7 cellular contexts compared by ENCODE assay signal in genomic region chr2:97605109-97605508, GRCh38. TPM values are rescaled to one million over a fixed set of nuclear protein-coding genes. Genes with fewer than 3 reads are reported as not detected.
DNase-seq lines count a peak whose midpoint lies in the region; ATAC-seq and TF ChIP-seq lines count a peak whose summit lies in the region.
"Not testable (repeated sequence)": the region's sequence is repeated elsewhere in the genome, so short reads cannot be mapped to it uniquely, and the experiment has no call there.

No MANE protein-coding gene starts in this region.

- not testable (repeated sequence) for TF ChIP-seq CTCF in PC-3 (conservative IDR thresholded peaks at IDR 0.05; ENCODE audit: low read depth, low read length)

- H3K79me1 ChIP-seq in neuronal stem cell (ENCODE audit: low read depth, low read length), result not testable (repeated sequence)

- not testable (repeated sequence) for H3F3A ChIP-seq in PC-3 (ENCODE audit: low read length, unreplicated experiment)

- not testable (repeated sequence) for H3K27ac ChIP-seq in PC-3 (ENCODE audit: low read length); neuronal stem cell (replicated peaks; ENCODE audit: low read length)
- peak overlapping the region; percentile 62 for H3K27ac ChIP-seq in angular gyrus (ENCODE audit: low read depth, low read length)
- H3K27ac ChIP-seq in cingulate gyrus (ENCODE audit: low read depth, low read length), result peak overlapping the region; percentile 84
- peak overlapping the region; percentile 65 for H3K27ac ChIP-seq in layer of hippocampus (ENCODE audit: low read depth, low read length)

- DNase-seq in PC-3; neuronal stem cell (ENCODE audit: low spot score): not testable (repeated sequence)

- not testable (repeated sequence) for H3K4me3 ChIP-seq in PC-3 (ENCODE audit: low read length); neuronal stem cell (ENCODE audit: low read length in 2 of 2)

- H3K4me2 ChIP-seq in PC-3 (ENCODE audit: low read length); neuronal stem cell (ENCODE audit: insufficient read depth, low read length, poor library complexity, severe bottlenecking): not testable (repeated sequence)

- not testable (repeated sequence) for BruUV-seq in PC-3 (replicated peaks; lab: Mats Ljungman, UMichigan)

- not testable (repeated sequence) for H3K9me2 ChIP-seq in PC-3 (replicated peaks; ENCODE audit: low read length)

- H3K4me1 ChIP-seq in PC-3 (ENCODE audit: insufficient read depth, low read length); neuronal stem cell (ENCODE audit: control insufficient read depth in 2 of 2, insufficient read depth in 1 of 2, low read depth in 1 of 2, low read length in 2 of 2): not testable (repeated sequence)

- intact Hi-C loops in PC-3 (cut with micrococcal nuclease), result not testable (repeated sequence)

- POLR2A ChIA-PET in PC-3 (lab: Charles Lee; ENCODE audit: unreplicated experiment), result not testable (repeated sequence)

- not testable (repeated sequence) for H4K91ac ChIP-seq in neuronal stem cell (ENCODE audit: low read depth, low read length, poor library complexity)

- not testable (repeated sequence) for H2AK5ac ChIP-seq in neuronal stem cell (ENCODE audit: low read depth, low read length)

- H3K4ac ChIP-seq in neuronal stem cell (ENCODE audit: low read length), result not testable (repeated sequence)

- H3K18ac ChIP-seq in neuronal stem cell (ENCODE audit: low read length), result not testable (repeated sequence)

- CTCF ChIA-PET in PC-3 (lab: Charles Lee), result not testable (repeated sequence)

- not testable (repeated sequence) for H2AFZ ChIP-seq in PC-3 (ENCODE audit: low read length)
- H2AFZ ChIP-seq in neuronal stem cell (ENCODE audit: low read length), result peak overlapping the region; percentile 56

- not testable (repeated sequence) for H3K14ac ChIP-seq in neuronal stem cell (ENCODE audit: low read length)

- ATAC-seq in GM19438 (IDR thresholded peaks at IDR 0.05; ENCODE audit: low read depth, unreplicated experiment) (peak; percentile 56), HG02798 (IDR thresholded peaks at IDR 0.05; ENCODE audit: poor library complexity, unreplicated experiment) (peak; percentile 50), PC-3 (peak; percentile 49; the same call in 1 of the 2 replicates)

- H2BK120ac ChIP-seq in neuronal stem cell (ENCODE audit: low read depth, low read length), result not testable (repeated sequence)

- not testable (repeated sequence) for H3K27me3 ChIP-seq in PC-3 (ENCODE audit: low read length); layer of hippocampus (ENCODE audit: control insufficient read depth, insufficient read depth, low read length); neuronal stem cell (ENCODE audit: control insufficient read depth in 3 of 3, insufficient read depth in 3 of 3, low read depth in 1 of 3, low read length in 3 of 3)

- not testable (repeated sequence) for H3K79me2 ChIP-seq in PC-3 (ENCODE audit: low read length)

- not testable (repeated sequence) for H4K8ac ChIP-seq in neuronal stem cell (ENCODE audit: low read depth, low read length)

- not testable (repeated sequence) for H4K20me1 ChIP-seq in PC-3 (ENCODE audit: low read length)

- not testable (repeated sequence) for H2BK5ac ChIP-seq in neuronal stem cell (ENCODE audit: low read length)

- not testable (repeated sequence) for H3K23ac ChIP-seq in neuronal stem cell (ENCODE audit: low read depth, low read length, poor library complexity)

- not testable (repeated sequence) for H2BK15ac ChIP-seq in neuronal stem cell (ENCODE audit: low read length)

- not testable (repeated sequence) for H3K9me3 ChIP-seq in PC-3 (ENCODE audit: low read length); neuronal stem cell (replicated peaks in 1 of 2; ENCODE audit: control insufficient read depth in 2 of 2, insufficient read depth in 1 of 2, low read depth in 1 of 2, low read length in 2 of 2)

- not testable (repeated sequence) for H3K36me3 ChIP-seq in PC-3 (ENCODE audit: low read depth, low read length); neuronal stem cell (replicated peaks in 1 of 2; ENCODE audit: control insufficient read depth in 2 of 2, insufficient read depth in 2 of 2, low read length in 2 of 2)

- not testable (repeated sequence) for H2BK12ac ChIP-seq in neuronal stem cell (ENCODE audit: low read length)

- not testable (repeated sequence) for H3K9ac ChIP-seq in PC-3 (ENCODE audit: low read length); neuronal stem cell (ENCODE audit: low read depth, low read length, poor library complexity)

- WGBS in neuronal stem cell (ENCODE audit: extremely low coverage in 2 of 2, insufficient read length in 2 of 2, insufficient replicate concordance in 1 of 2), 2 donors, result no CpG with 5 or more reads among the region's 8 CpGs

RNA-seq across cellular contexts. Expression of gene ANKRD36B, which starts 15.4 kb away (rescaled TPM):
- 20.9 and 22.7 TPM in 2 replicates for total RNA-seq in PC-3 (2014; rRNA removed)
- 10.4 TPM for polyA plus RNA-seq in neuronal stem cell (2013, experiment 1 of 2)
- polyA plus RNA-seq in neuronal stem cell (2013, experiment 2 of 2), result 11.8 TPM

RNA-seq across cellular contexts. Expression of gene COX5B, which starts 40.8 kb away (rescaled TPM):
- total RNA-seq in PC-3 (2014; rRNA removed), result 803 and 1,015 TPM in 2 replicates
- 226 TPM for polyA plus RNA-seq in neuronal stem cell (2013, experiment 1 of 2)
- 217 TPM for polyA plus RNA-seq in neuronal stem cell (2013, experiment 2 of 2)

RNA-seq across cellular contexts. Expression of gene ACTR1B, which starts 58.7 kb away (rescaled TPM):
- 27.0 and 31.1 TPM in 2 replicates for total RNA-seq in PC-3 (2014; rRNA removed)
- polyA plus RNA-seq in neuronal stem cell (2013, experiment 1 of 2), result 58.1 TPM
- polyA plus RNA-seq in neuronal stem cell (2013, experiment 2 of 2), result 55.1 TPM
